In the genomic region with DNA sequence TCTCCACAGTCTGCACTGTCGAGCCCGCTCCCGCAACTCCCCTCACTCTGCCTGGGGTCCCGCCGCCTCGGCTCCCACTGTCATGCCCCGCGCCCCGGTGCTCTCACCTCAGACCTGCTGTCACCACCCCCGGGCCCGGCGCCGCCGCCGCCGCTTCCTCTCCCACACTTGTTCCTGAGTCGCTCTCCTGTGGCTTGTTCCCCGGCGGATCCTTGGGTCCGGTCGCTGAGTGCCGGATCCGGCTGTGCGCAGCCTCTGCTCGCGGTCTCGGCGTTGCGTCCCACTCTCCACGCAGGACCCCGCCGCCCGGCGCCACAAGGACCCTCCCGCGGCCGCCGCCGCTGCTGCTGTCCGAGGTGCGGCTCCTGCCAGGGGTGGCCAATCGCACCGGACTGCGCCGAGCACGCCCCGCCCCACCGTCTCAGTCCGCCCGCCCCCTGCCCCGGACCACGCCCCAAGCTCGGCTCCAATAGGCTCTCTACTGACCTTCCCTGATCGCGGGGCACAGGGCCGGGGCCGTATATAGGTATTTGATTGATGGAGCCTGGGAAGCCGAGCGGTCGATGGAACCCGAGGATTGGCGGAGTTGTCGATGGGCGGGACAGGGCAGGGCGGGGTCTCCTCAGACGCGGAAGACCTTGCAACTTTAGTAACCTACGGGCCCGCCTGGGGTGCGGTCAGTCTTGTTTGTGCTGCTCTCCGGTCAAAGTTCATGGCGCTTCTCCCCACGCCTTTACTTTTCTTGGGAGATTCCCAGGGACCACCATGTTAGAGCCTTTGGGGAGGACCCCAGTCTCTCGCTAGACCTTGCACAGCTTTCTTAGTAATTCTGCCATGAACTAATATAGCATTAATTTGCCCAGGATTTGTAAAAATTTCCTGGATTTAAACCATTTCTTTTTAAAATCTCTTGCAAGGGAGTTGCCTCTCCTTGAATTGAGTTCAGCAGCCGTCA, we compare ENCODE assay signal across 8 cellular contexts. TPM values are rescaled to one million over a fixed set of nuclear protein-coding genes. Genes with fewer than 3 reads are reported as not detected.
A peak's percentile ranks its signal among the peaks of the same experiment; 100 is the strongest.
DNase-seq lines count a peak whose midpoint lies in the region; ATAC-seq, FAIRE-seq and TF ChIP-seq lines count a peak whose summit lies in the region.

TAOK3 (minus strand) TSS at position 367 of the 955 bp plus-strand sequence. CDS start 117,340 bp downstream, outside the sequence.

- no peak within 1 kb of the TSS for H2AFZ ChIP-seq in HepG2 (ENCODE audit: low read length)

- H3K9me3 ChIP-seq in HepG2 (ENCODE audit: low read length) = no peaks in the 10 kb centered on the region

- peak within 1 kb of the TSS; percentile 79 for H3K9ac ChIP-seq in HepG2 (ENCODE audit: insufficient read depth, low read depth, low read length)

- POLR2A ChIA-PET in HepG2 (lab: Yijun Ruan, JAX) = interaction anchor here (0.8 to 2.3 kb wide), 11 partner anchors 14 to 317 kb away, joined by 3 to 21 read pairs (median 4); partner anchors contain the start of genes PEBP1 and WSB2

- WGBS in HepG2 (ENCODE audit: low lambda C conversion rate) = under 1% methylated on average over 5 of the region's 75 CpGs

- H3K4me2 ChIP-seq in HepG2 (ENCODE audit: low read depth, low read length) = peak within 1 kb of the TSS; percentile 85

- H3K79me2 ChIP-seq in HepG2 (ENCODE audit: insufficient read depth, low read length) = peaks cover 43% of the 10 kb centered on the region

- FAIRE-seq in HepG2 (lab: Jason Lieb, UNC) = peak; percentile 81

- DNase-seq in NCI-H774 (lab: John Stamatoyannopoulos, UW) (peak; percentile 99), dermis blood vessel endothelial cell (peak; percentile 99), HepG2 (ENCODE audit: low spot score) (peak; percentile 98)
- DNase-seq in activated CD4-positive, alpha-beta T cell treated with anti-CD3 and anti-CD28 coated beads, Interleukin-2, amount 50 U/mL, for 4 hours = peak; percentile 96 to 97
- peak; percentile 95 for DNase-seq in stimulated activated CD4-positive, alpha-beta T cell treated with anti-CD3 and anti-CD28 coated beads, Interleukin-4, amount 100 ng/mL, for 1 hour

- TF ChIP-seq POLR2A in HepG2 (IDR thresholded peaks at IDR 0.05; ENCODE audit: insufficient read depth in 1 of 2, low read depth in 2 of 2, low read length in 2 of 2) = peak; percentile 91 to 97

- TF ChIP-seq EP300 in HepG2 (IDR thresholded peaks at IDR 0.05; ENCODE audit: low read depth in 2 of 2, low read length in 2 of 2) (peak in 1 of 2 experiments; percentile 36; a peak in 2 of 4 replicates), HepG2 (CRISPR knock-in tag; IDR thresholded peaks at IDR 0.05; ENCODE audit: borderline replicate concordance) (no peak)

- H4K20me1 ChIP-seq in HepG2 (ENCODE audit: insufficient read depth, low read length) = peaks cover 4% of the 10 kb centered on the region; the same call in 1 of the 2 replicates

- in situ Hi-C loops in HepG2 (cut with HindIII; ENCODE audit: extremely low pct_ligation_motif_present, low pct_unique_long_range_greater_than_20kb) = loop anchor here (5.0 kb wide), 2 partner anchors 191 to 251 kb away; no protein-coding TSS in a partner anchor

- peak within 1 kb of the TSS; percentile 91 to 95 (median 94) for H3K4me3 ChIP-seq in HepG2 (replicated peaks in 1 of 3; ENCODE audit: insufficient read depth in 1 of 3, low read depth in 2 of 3, low read length in 3 of 3)

- intact Hi-C loops in HepG2 (cut with micrococcal nuclease; ENCODE audit: unreplicated experiment) = loop anchor here (2.0 to 5.0 kb wide), 2 partner anchors 236 to 252 kb away; partner anchors contain the start of gene PEBP1

- H3K36me3 ChIP-seq in HepG2 (replicated peaks in 1 of 2; ENCODE audit: control insufficient read depth in 1 of 2, insufficient read depth in 2 of 2, low read length in 2 of 2) = no peaks in the 10 kb centered on the region

- H3K27ac ChIP-seq in C4-2B (peak within 1 kb of the TSS; percentile 99), HepG2 (ENCODE audit: extremely low read length, insufficient read depth, low read length) (peak within 1 kb of the TSS; percentile 97)

- TF ChIP-seq CTCF in C4-2B (conservative IDR thresholded peaks at IDR 0.05) (no peak), HepG2 (CRISPR knock-in tag; IDR thresholded peaks at IDR 0.05) (no peak)

- H3K27me3 ChIP-seq in HepG2 (ENCODE audit: control insufficient read depth in 1 of 2, insufficient read depth in 2 of 2, low read length in 2 of 2) = no peaks in the 10 kb centered on the region; a peak in 1 of 5 replicates

- H3K4me1 ChIP-seq in HepG2 (ENCODE audit: insufficient read depth, low read length) = peaks cover 35% of the 10 kb centered on the region

- CTCF ChIA-PET in HepG2 (lab: Yijun Ruan, JAX; ENCODE audit: low intra/inter-chr PET ratio, low total read pairs) = no interaction called here

- peak; percentile 80 for ATAC-seq in GM19395 (IDR thresholded peaks at IDR 0.05; ENCODE audit: unreplicated experiment)
- ATAC-seq in HG03565 (IDR thresholded peaks at IDR 0.05; ENCODE audit: unreplicated experiment) = peak; percentile 50
- peak; percentile 86 for ATAC-seq in HepG2

- no TSS peak for BruUV-seq in HepG2 (replicated peaks; lab: Mats Ljungman, UMichigan)

- TF ChIP-seq RAD21 in HepG2 (CRISPR knock-in tag; IDR thresholded peaks at IDR 0.05) = peak; percentile 38; the same call in 1 of the 2 replicates

TF ChIP-seq in HepG2, 621 proteins besides CTCF, POLR2A, EP300 and RAD21 (continues in another document):
- no peak for TF ChIP-seq PBX3 (CRISPR knock-in tag; IDR thresholded peaks at IDR 0.05; ENCODE audit: borderline replicate concordance)
- TF ChIP-seq MAFK (conservative IDR thresholded peaks at IDR 0.05 in 1 of 2, IDR thresholded peaks at IDR 0.05 in 1 of 2; ENCODE audit: low read length in 2 of 2) = no peak
- TF ChIP-seq, protein P1, sequence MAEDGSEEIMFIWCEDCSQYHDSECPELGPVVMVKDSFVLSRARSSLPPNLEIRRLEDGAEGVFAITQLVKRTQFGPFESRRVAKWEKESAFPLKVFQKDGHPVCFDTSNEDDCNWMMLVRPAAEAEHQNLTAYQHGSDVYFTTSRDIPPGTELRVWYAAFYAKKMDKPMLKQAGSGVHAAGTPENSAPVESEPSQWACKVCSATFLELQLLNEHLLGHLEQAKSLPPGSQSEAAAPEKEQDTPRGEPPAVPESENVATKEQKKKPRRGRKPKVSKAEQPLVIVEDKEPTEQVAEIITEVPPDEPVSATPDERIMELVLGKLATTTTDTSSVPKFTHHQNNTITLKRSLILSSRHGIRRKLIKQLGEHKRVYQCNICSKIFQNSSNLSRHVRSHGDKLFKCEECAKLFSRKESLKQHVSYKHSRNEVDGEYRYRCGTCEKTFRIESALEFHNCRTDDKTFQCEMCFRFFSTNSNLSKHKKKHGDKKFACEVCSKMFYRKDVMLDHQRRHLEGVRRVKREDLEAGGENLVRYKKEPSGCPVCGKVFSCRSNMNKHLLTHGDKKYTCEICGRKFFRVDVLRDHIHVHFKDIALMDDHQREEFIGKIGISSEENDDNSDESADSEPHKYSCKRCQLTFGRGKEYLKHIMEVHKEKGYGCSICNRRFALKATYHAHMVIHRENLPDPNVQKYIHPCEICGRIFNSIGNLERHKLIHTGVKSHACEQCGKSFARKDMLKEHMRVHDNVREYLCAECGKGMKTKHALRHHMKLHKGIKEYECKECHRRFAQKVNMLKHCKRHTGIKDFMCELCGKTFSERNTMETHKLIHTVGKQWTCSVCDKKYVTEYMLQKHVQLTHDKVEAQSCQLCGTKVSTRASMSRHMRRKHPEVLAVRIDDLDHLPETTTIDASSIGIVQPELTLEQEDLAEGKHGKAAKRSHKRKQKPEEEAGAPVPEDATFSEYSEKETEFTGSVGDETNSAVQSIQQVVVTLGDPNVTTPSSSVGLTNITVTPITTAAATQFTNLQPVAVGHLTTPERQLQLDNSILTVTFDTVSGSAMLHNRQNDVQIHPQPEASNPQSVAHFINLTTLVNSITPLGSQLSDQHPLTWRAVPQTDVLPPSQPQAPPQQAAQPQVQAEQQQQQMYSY (CRISPR knock-in tag; IDR thresholded peaks at IDR 0.05) = peak; percentile 26; the same call in 1 of the 2 replicates
- TF ChIP-seq FOXK2 (IDR thresholded peaks at IDR 0.05) = no peak
- TF ChIP-seq IRF2 (CRISPR knock-in tag; IDR thresholded peaks at IDR 0.05) = 0 out of 2 replicates have a peak, but pooled peaks have one; percentile 27
- TF ChIP-seq ZNF101 (CRISPR knock-in tag; IDR thresholded peaks at IDR 0.05; ENCODE audit: borderline replicate concordance, low read depth) = no peak

RNA-seq across cellular contexts. Expression of gene TAOK3, which starts in this region (rescaled TPM):
- total RNA-seq in dermis blood vessel endothelial cell (27.2 and 31.9 TPM in 2 replicates), HepG2 (2016; rRNA removed; fragmentation: Illumina TruSeq; extraction: Trizol) (12.3 and 16.5 TPM in 2 replicates)
- 2.5 and 3.7 TPM in 2 replicates for total RNA-seq in HepG2 (2016; cell fraction: cytosol; rRNA removed; fragmentation: Illumina TruSeq; extraction: Trizol; ENCODE audit: low read depth)
- total RNA-seq in HepG2 (2016; cell fraction: insoluble cytoplasmic fraction; rRNA removed; fragmentation: Illumina TruSeq; extraction: Trizol) = 10.0 and 19.2 TPM in 2 replicates
- total RNA-seq in HepG2 (2016; cell fraction: membrane; rRNA removed; fragmentation: Illumina TruSeq; extraction: Trizol) = 6.8 and 6.9 TPM in 2 replicates
- 14.9 and 15.7 TPM in 2 replicates for total RNA-seq in HepG2 (2016; cell fraction: nucleus; rRNA removed; fragmentation: Illumina TruSeq; extraction: Trizol)
- 8.5 and 10.4 TPM in 2 replicates for polyA plus RNA-seq in HepG2 (2011; rRNA removed)
- polyA plus RNA-seq in HepG2 (2011; cell fraction: cytosol; rRNA removed) = 5.9 and 11.1 TPM in 2 replicates
- polyA plus RNA-seq in HepG2 (2011; cell fraction: nucleus; rRNA removed) = 11.8 and 13.6 TPM in 2 replicates
- polyA plus RNA-seq in HepG2 (2012) = 9.5 and 10.2 TPM in 2 replicates
- 0.64 and 0.66 TPM in 2 replicates for polyA plus RNA-seq in HepG2 (2016; cell fraction: cytosol; fragmentation: Illumina TruSeq; extraction: Trizol; ENCODE audit: low read depth)
- polyA plus RNA-seq in HepG2 (2016; cell fraction: insoluble cytoplasmic fraction; fragmentation: Illumina TruSeq; extraction: Trizol; ENCODE audit: low read depth) = 19.3 and 19.4 TPM in 2 replicates
- polyA plus RNA-seq in HepG2 (2016; cell fraction: membrane; fragmentation: Illumina TruSeq; extraction: Trizol; ENCODE audit: low read depth) = 2.8 and 3.6 TPM in 2 replicates
- 16.3 and 22.1 TPM in 2 replicates for polyA plus RNA-seq in HepG2 (2016; cell fraction: nucleus; fragmentation: Illumina TruSeq; extraction: Trizol; ENCODE audit: insufficient read depth, low read depth)
- polyA minus RNA-seq in HepG2 (2011; rRNA and poly(A)+ RNA removed; ENCODE audit: low replicate concordance) = 20.1 and 23.9 TPM in 2 replicates
- polyA minus RNA-seq in HepG2 (2011; cell fraction: cytosol; rRNA and poly(A)+ RNA removed) = 6.3 and 9.3 TPM in 2 replicates
- 22.1 and 24.2 TPM in 2 replicates for polyA minus RNA-seq in HepG2 (2011; cell fraction: nucleus; rRNA and poly(A)+ RNA removed)

Comparison
In these comparisons a context has a peak if more than half of its experiments do, and no peak if none do; other contexts are left out.
1. Peak in every context shown above with its lines: DNase-seq, ATAC-seq, H3K4me3 ChIP-seq and H3K27ac ChIP-seq.